ENCODE assay signal across 20 cellular contexts in the genomic region with DNA sequence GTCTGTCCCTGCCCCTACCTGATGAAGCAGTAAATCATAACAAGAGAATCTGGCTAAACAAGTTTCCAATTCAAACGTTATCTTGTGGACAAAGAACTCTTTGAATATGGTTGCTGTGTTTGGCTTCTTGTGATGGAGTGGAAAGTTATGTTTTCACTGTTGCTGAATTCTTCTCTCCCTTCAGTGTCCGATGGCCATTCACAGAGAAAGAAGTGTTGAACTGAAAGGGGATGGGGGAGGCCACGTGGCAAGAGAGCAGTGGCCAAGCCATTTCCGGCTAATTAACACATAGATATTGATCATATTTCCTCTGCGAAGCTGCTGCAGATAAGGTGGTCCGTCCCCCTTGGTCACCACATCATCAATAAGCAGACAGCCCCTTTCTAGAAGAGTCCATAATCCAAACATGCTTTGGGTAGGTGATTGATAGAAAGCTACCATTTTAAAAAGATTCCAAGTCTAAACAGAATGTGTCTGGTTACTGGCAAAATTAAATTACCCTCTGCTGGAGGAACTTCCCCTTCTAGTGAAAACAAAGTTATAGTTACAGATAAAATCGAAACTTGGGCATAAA. TPM values are rescaled to one million over a fixed set of nuclear protein-coding genes. Genes with fewer than 3 reads are reported as not detected.
DNase-seq lines count a peak whose midpoint lies in the region; ATAC-seq and TF ChIP-seq lines count a peak whose summit lies in the region.
"Had no signal": no experiment of that assay in that cellular context is flagged by ENCODE, and none has a peak within 500 bp of the region (broad histone marks: within the 10 kb centered on the region; RNA-seq: fewer than 3 reads in every experiment).

No MANE protein-coding gene starts in this region.

- H3K9me3 ChIP-seq in PC-9 (ENCODE audit: insufficient read depth, low read depth) (no peaks in the 10 kb centered on the region), smooth muscle cell (replicated peaks; ENCODE audit: low read depth) (no peaks in the 10 kb centered on the region)
- H3K9me3 ChIP-seq: colonic mucosa, heart right ventricle, mucosa of descending colon, ovary had no signal

- H3K79me2 ChIP-seq in PC-9 (ENCODE audit: low read depth) (no peaks in the 10 kb centered on the region), smooth muscle cell (ENCODE audit: low read depth) (no peaks in the 10 kb centered on the region)

- H4K20me1 ChIP-seq in PC-9 (ENCODE audit: insufficient read depth) (no peaks in the 10 kb centered on the region), smooth muscle cell (ENCODE audit: low read depth) (no peaks in the 10 kb centered on the region)

- H3F3A ChIP-seq in PC-9 (ENCODE audit: insufficient read depth, low read depth): no peaks in the 10 kb centered on the region
- H3F3A ChIP-seq in smooth muscle cell (ENCODE audit: low read depth): no peaks in the 10 kb centered on the region

- 45% methylated on average over 7 of the region's 7 CpGs for WGBS in smooth muscle cell (ENCODE audit: low lambda C conversion rate)

- CTCF ChIA-PET in PC-9 (lab: Charles Lee): interaction anchor here (0.6 kb wide), 1 partner anchor 60 kb away, joined by 3 read pairs; no protein-coding TSS in a partner anchor

- H3K9me2 ChIP-seq in PC-9 (ENCODE audit: insufficient read depth): no peaks in the 10 kb centered on the region

- H3K4me3 ChIP-seq in PC-9 (no peak overlapping the region), epithelial cell of esophagus (ENCODE audit: low read length) (peak overlapping the region; percentile 20), smooth muscle cell (no peak overlapping the region)
- H3K4me3 ChIP-seq: colonic mucosa, heart right ventricle, mucosa of descending colon, ovary had no signal

- H3K36me3 ChIP-seq in PC-9 (ENCODE audit: low read depth): no peaks in the 10 kb centered on the region
- H3K36me3 ChIP-seq in smooth muscle cell (ENCODE audit: low read depth): no peaks in the 10 kb centered on the region
- H3K36me3 ChIP-seq: colonic mucosa, heart right ventricle, ovary had no signal

- H3K27ac ChIP-seq in PC-9: no peak overlapping the region
- peak overlapping the region; percentile 53 for H3K27ac ChIP-seq in smooth muscle cell (ENCODE audit: low read depth)
- H3K27ac ChIP-seq: colonic mucosa, heart right ventricle, ovary had no signal

- TF ChIP-seq CTCF in PC-9 (conservative IDR thresholded peaks at IDR 0.05) (no peak), epithelial cell of esophagus (IDR thresholded peaks at IDR 0.05; ENCODE audit: insufficient read depth, low read depth, low read length, missing control alignments) (no peak), smooth muscle cell (IDR thresholded peaks at IDR 0.05; ENCODE audit: borderline replicate concordance, insufficient read depth, poor library complexity, severe bottlenecking) (no peak)

- no peak overlapping the region for H3K9ac ChIP-seq in smooth muscle cell (ENCODE audit: low read depth)

- peak; percentile 23 for DNase-seq in NCI-H510A treated with DMSO at 0.1 percent for 48 hours (lab: John Stamatoyannopoulos, UW)
- no peak for DNase-seq in NCI-H510A (lab: John Stamatoyannopoulos, UW)
- peak in 1 of 2 experiments; percentile 52 for DNase-seq in PC-9
- DNase-seq in epithelial cell of esophagus (ENCODE audit: low read depth): peak; percentile 78
- DNase-seq in smooth muscle cell (lab: John Stamatoyannopoulos, UW; ENCODE audit: unreplicated experiment): no peak
- DNase-seq in stimulated activated CD4-positive, alpha-beta T cell treated with anti-CD3 and anti-CD28 coated beads, Interleukin-1b, Interleukin-23, amount 100 ng/mL, for 48 hours: no peak
- DNase-seq: activated gamma-delta T cell treated with Interleukin-2 at 50 U/mL for 16 hours; anterior cingulate cortex; CD4-positive, CD25-positive, alpha-beta regulatory T cell; colonic mucosa; EL; heart right ventricle; mucosa of descending colon; NCI-H2107; ovary; stimulated activated CD4-positive, alpha-beta T cell treated with anti-CD3 and anti-CD28 coated beads, Interleukin-12 subunit alpha, Interleukin-12 subunit beta, amount 100 ng/mL, for 4 hours; stimulated activated naive CD8-positive, alpha-beta T cell treated with anti-CD3 and anti-CD28 coated beads, Interleukin-15, amount 100 ng/mL, for 72 hours; SW 1271 had no signal

- ATAC-seq in HG03097 (IDR thresholded peaks at IDR 0.05; ENCODE audit: low FRiP score, unreplicated experiment) (no peak), HG03139 (IDR thresholded peaks at IDR 0.05; ENCODE audit: unreplicated experiment) (no peak)
- ATAC-seq: heart right ventricle; mucosa of descending colon; stimulated activated naive CD8-positive, alpha-beta T cell treated with anti-CD3 and anti-CD28 coated beads, Interleukin-15, amount 100 ng/mL, for 72 hours had no signal

- intact Hi-C loops in PC-9 (cut with micrococcal nuclease; ENCODE audit: unreplicated experiment): no loop called here

- POLR2A ChIA-PET in PC-9 (lab: Charles Lee; ENCODE audit: unreplicated experiment): no interaction called here

- H3K4me2 ChIP-seq in PC-9: peak overlapping the region; percentile 15; the same call in 1 of the 2 replicates
- H3K4me2 ChIP-seq in smooth muscle cell: no peak overlapping the region

- H3K4me1 ChIP-seq in PC-9 (replicated peaks; ENCODE audit: insufficient read depth) (no peaks in the 10 kb centered on the region), smooth muscle cell (ENCODE audit: low read depth) (peaks cover 26% of the 10 kb centered on the region)

- BruUV-seq in PC-9 (replicated peaks; lab: Mats Ljungman, UMichigan): no TSS peak

- H3K27me3 ChIP-seq in PC-9 (ENCODE audit: insufficient read depth, low read depth) (no peaks in the 10 kb centered on the region), smooth muscle cell (ENCODE audit: low read depth) (no peaks in the 10 kb centered on the region)
- H3K27me3 ChIP-seq: colonic mucosa, heart right ventricle, ovary had no signal

- no peak overlapping the region for H2AFZ ChIP-seq in PC-9
- H2AFZ ChIP-seq in smooth muscle cell (ENCODE audit: low read depth): peak overlapping the region; percentile 58

RNA-seq across cellular contexts. Expression of a gene that starts 36.9 kb away (rescaled TPM):
- total RNA-seq in PC-9 (2021): 26.8 and 30.9 TPM in 2 replicates
- 17.0 and 21.8 TPM in 2 replicates for total RNA-seq in smooth muscle cell
- 10.9 and 14.8 TPM in 2 replicates for polyA plus RNA-seq in smooth muscle cell

Comparison
In these comparisons a context has a peak if more than half of its experiments do, and no peak if none do; other contexts are left out.
1. DNase-seq: peak in NCI-H510A treated with DMSO at 0.1 percent for 48 hours (single experiment) and epithelial cell of esophagus (single experiment); none in NCI-H510A (single experiment), smooth muscle cell (single experiment) and stimulated activated CD4-positive, alpha-beta T cell treated with anti-CD3 and anti-CD28 coated beads, Interleukin-1b, Interleukin-23, amount 100 ng/mL, for 48 hours (single experiment).